24 cellular contexts compared by ENCODE assay signal in genomic region chr3:8778475-8778874, GRCh38. TPM values are rescaled to one million over a fixed set of nuclear protein-coding genes. Genes with fewer than 3 reads are reported as not detected.
"Had no signal": no experiment of that assay in that cellular context is flagged by ENCODE, and none has a peak within 500 bp of the region (broad histone marks: within the 10 kb centered on the region; RNA-seq: fewer than 3 reads in every experiment).

No MANE protein-coding gene starts in this region.

- ATAC-seq: activated naive CD8-positive, alpha-beta T cell treated with anti-CD3 and anti-CD28 coated beads, Interleukin-2, amount 50 U/mL, for 24 hours; left cardiac atrium; lower lobe of right lung; stimulated activated effector memory CD8-positive, alpha-beta T cell treated with anti-CD3 and anti-CD28 coated beads, Interleukin-12 subunit alpha, Interleukin-12 subunit beta, amount 100 ng/mL, for 72 hours had no signal

- H3K4me1 ChIP-seq: ascending aorta, lower lobe of right lung, parathyroid adenoma, thyroid gland had no signal

- FAIRE-seq: endothelial cell of umbilical vein, islet of Langerhans had no signal

- DNase-seq: activated CD4-positive, alpha-beta T cell treated with anti-CD3 and anti-CD28 coated beads, Interleukin-2, amount 10 ng/mL, durations not matched to agents 7 days and 5 days; activated CD8-positive, alpha-beta memory T cell treated with anti-CD3 and anti-CD28 coated beads, Interleukin-2, amount 50 U/mL, for 48 hours; activated effector memory CD4-positive, alpha-beta T cell treated with Interleukin-2 at 50 U/mL for 16 hours; activated naive CD4-positive, alpha-beta T cell treated with anti-CD3 and anti-CD28 coated beads, Interleukin-2, amount 10 ng/mL, durations not matched to agents 7 days and 5 days; activated naive CD8-positive, alpha-beta T cell treated with anti-CD3 and anti-CD28 coated beads, Interleukin-2, amount 50 U/mL, for 24 hours; activated T-cell treated with anti-CD3 and anti-CD28 coated beads, Interleukin-2, amount 50 U/mL, for 48 hours; effector CD8-positive, alpha-beta T cell; foreskin melanocyte; glutamatergic neuron; hippocampal formation; left cardiac atrium; lower lobe of right lung; sigmoid colon; stimulated activated CD4-positive, alpha-beta T cell treated with anti-CD3 and anti-CD28 coated beads, Interleukin-4, amount 100 ng/mL, for 24 hours; thyroid gland had no signal

- H3K9me3 ChIP-seq: ascending aorta, lower lobe of right lung, sigmoid colon, thyroid gland had no signal

- H3K9ac ChIP-seq: parathyroid adenoma had no signal

- H3K27me3 ChIP-seq: ascending aorta, sigmoid colon, thyroid gland had no signal

- H3K79me2 ChIP-seq: parathyroid adenoma had no signal

- H2AFZ ChIP-seq: parathyroid adenoma had no signal

- H3K4me3 ChIP-seq: ascending aorta, lower lobe of right lung, sigmoid colon, thyroid gland had no signal

- H3K27ac ChIP-seq: ascending aorta, lower lobe of right lung, parathyroid adenoma, sigmoid colon, thyroid gland had no signal

- H3K36me3 ChIP-seq: ascending aorta, lower lobe of right lung, sigmoid colon, thyroid gland had no signal

RNA-seq across cellular contexts. Expression of gene CAV3, which starts 44.9 kb away (rescaled TPM):
- total RNA-seq: activated CD4-positive, alpha-beta T cell treated with anti-CD3 and anti-CD28 coated beads, Interleukin-2, amount 10 ng/mL, durations not matched to agents 7 days and 5 days; ascending aorta; chondrocyte; endothelial cell of umbilical vein; fibroblast of lung; lower lobe of right lung; mesothelial cell of epicardium; natural killer cell treated with Interleukin-12 subunit alpha and Interleukin-12 subunit beta and Interleukin-15 and Interleukin-18, amount 100 ng/mL, for 72 hours; sigmoid colon; thyroid gland had no signal
- polyA plus RNA-seq: endothelial cell of umbilical vein, fibroblast of lung had no signal
